In genomic region chr22:20083157-20083890, GRCh38 we compare ENCODE assay signal across 9 cellular contexts. TPM values are rescaled to one million over a fixed set of nuclear protein-coding genes. Genes with fewer than 3 reads are reported as not detected.
A peak's percentile ranks its signal among the peaks of the same experiment; 100 is the strongest.
DNase-seq lines count a peak whose midpoint lies in the region; ATAC-seq, FAIRE-seq and TF ChIP-seq lines count a peak whose summit lies in the region.
"Had no signal": no experiment of that assay in that cellular context is flagged by ENCODE, and none has a peak within 500 bp of the region (broad histone marks: within the 10 kb centered on the region; RNA-seq: fewer than 3 reads in every experiment).

No MANE protein-coding gene starts in this region.

- POLR2A ChIA-PET in GM12878 (lab: Charles Lee): interaction anchor here (0.8 kb wide), 1 partner anchor 34 kb away, joined by 3 read pairs; the partner anchor contains the start of gene TRMT2A

- H3K4me1 Mint-ChIP-seq in H9: peaks cover 37 to 50% of the 10 kb centered on the region in 2 experiments
- peaks cover 48 to 56% of the 10 kb centered on the region in 2 donors for H3K4me1 Mint-ChIP-seq in natural killer cell treated with Interleukin-12 subunit alpha and Interleukin-12 subunit beta and Interleukin-15 and Interleukin-18, amount 100 ng/mL, for 72 hours (ENCODE audit: low read depth in 2 of 2)

- no peak for TF ChIP-seq EP300 in GM12878 (IDR thresholded peaks at IDR 0.05; ENCODE audit: borderline replicate concordance in 1 of 2, control insufficient read depth in 1 of 2, low read depth in 2 of 2, low read length in 2 of 2)

- H3K36me3 ChIP-seq in GM12878 (ENCODE audit: control insufficient read depth in 2 of 2, insufficient read depth in 2 of 2, low read length in 1 of 2): peaks cover 11 to 15% of the 10 kb centered on the region in 2 experiments

- H3K4me3 ChIP-seq in GM12878: peak overlapping the region; percentile 32; the same call in 1 of the 2 replicates

- H3K9me3 Mint-ChIP-seq in H9: no peaks in the 10 kb centered on the region
- H3K9me3 Mint-ChIP-seq in natural killer cell treated with Interleukin-12 subunit alpha and Interleukin-12 subunit beta and Interleukin-15 and Interleukin-18, amount 100 ng/mL, for 72 hours: no peaks in the 10 kb centered on the region

- in situ Hi-C loops in GM12878 (cut with MboI): no loop called here

- no peak overlapping the region for H2BK20ac ChIP-seq in H9 (ENCODE audit: low read depth, low read length, poor library complexity, severe bottlenecking)

- H3K23ac ChIP-seq in H9 (ENCODE audit: insufficient read length, low read depth, low read length): no peak overlapping the region

- H3K27me3 ChIP-seq in H9 (ENCODE audit: insufficient read depth, low read length) (no peaks in the 10 kb centered on the region), GM12878 (replicated peaks in 1 of 2; ENCODE audit: control insufficient read depth in 2 of 2, insufficient read depth in 2 of 2, low read length in 1 of 2) (no peaks in the 10 kb centered on the region)

- peaks cover 29 to 56% (median 45%) of the 10 kb centered on the region in 3 experiments; a peak in 6 of 7 replicates for H3K36me3 Mint-ChIP-seq in H9 (ENCODE audit: insufficient read depth in 1 of 3, low read depth in 3 of 3)
- H3K36me3 Mint-ChIP-seq in natural killer cell treated with Interleukin-12 subunit alpha and Interleukin-12 subunit beta and Interleukin-15 and Interleukin-18, amount 100 ng/mL, for 72 hours: peaks cover 12% of the 10 kb centered on the region

- H3K4ac ChIP-seq in H9 (ENCODE audit: low read depth, low read length): no peak overlapping the region

- WGBS in H9 (ENCODE audit: extremely low coverage, insufficient read length, low lambda C conversion rate): no CpG with 5 or more reads among the region's 10 CpGs
- 93% methylated on average over 10 of the region's 10 CpGs for WGBS in GM12878 (ENCODE audit: insufficient coverage, insufficient replicate concordance, low lambda C conversion rate, missing lambda C conversion rate)

- SMC1A ChIA-PET in GM12878 (lab: Charles Lee; ENCODE audit: uncharacterized antibody, unreplicated experiment): no interaction called here

- no peak overlapping the region for H3K56ac ChIP-seq in H9 (ENCODE audit: insufficient read length, low read depth, low read length)

- H2BK12ac ChIP-seq in H9 (ENCODE audit: insufficient read length, low read depth, low read length): no peak overlapping the region

- no peak overlapping the region for H4K5ac ChIP-seq in H9 (ENCODE audit: insufficient read length, low read depth, low read length)

- no peak overlapping the region for H4K8ac ChIP-seq in H9 (replicated peaks; ENCODE audit: insufficient read length, low read depth, low read length)

- intact Hi-C loops in GM12878 (cut with micrococcal nuclease; ENCODE audit: unreplicated experiment): no loop called here

- no peak overlapping the region for H3K18ac ChIP-seq in H9 (ENCODE audit: insufficient read length, low read depth, low read length)

- H3K14ac ChIP-seq in H9 (ENCODE audit: insufficient read depth, low read length): no peak overlapping the region

- CTCF ChIA-PET in GM12878 (lab: Yijun Ruan, JAX): interaction anchor here (1.1 to 1.2 kb wide), 2 partner anchors 16 to 118 kb away, joined by 3 read pairs; no protein-coding TSS in a partner anchor

- H3K4me1 ChIP-seq in H9 (ENCODE audit: insufficient read depth, low read length) (peaks cover 2% of the 10 kb centered on the region; the same call in 1 of the 2 replicates), GM12878 (ENCODE audit: control insufficient read depth, insufficient read depth, low read length) (peaks cover 8% of the 10 kb centered on the region)

- H2AFZ ChIP-seq in H9 (ENCODE audit: low read length): no peak overlapping the region
- H2AFZ ChIP-seq in GM12878 (ENCODE audit: control insufficient read depth, low read depth, low read length): no peak overlapping the region

- H3K4me2 ChIP-seq in H9 (ENCODE audit: insufficient read depth, insufficient read length, low read length) (no peak overlapping the region), GM12878 (ENCODE audit: control insufficient read depth, insufficient read depth) (peak overlapping the region; percentile 46)

- DNase-seq in H9 (no peak), GM12878 (ENCODE audit: low read depth, low spot score) (no peak), RPMI8226 (no peak), NCI-H2081 (lab: John Stamatoyannopoulos, UW) (no peak)
- DNase-seq in natural killer cell treated with Interleukin-12 subunit alpha and Interleukin-12 subunit beta and Interleukin-15 and Interleukin-18, amount 100 ng/mL, for 72 hours (ENCODE audit: low spot score): peak; percentile 26
- DNase-seq: KBM-7 had no signal

- H3K9me3 ChIP-seq in H9 (ENCODE audit: control insufficient read depth, low read depth, low read length) (no peaks in the 10 kb centered on the region), GM12878 (replicated peaks; ENCODE audit: control insufficient read depth, insufficient read depth, low read length) (no peaks in the 10 kb centered on the region)

- peak overlapping the region; percentile 1 to 33; a peak in 2 of 5 replicates for H3K4me3 Mint-ChIP-seq in H9
- peak overlapping the region; percentile 87 for H3K4me3 Mint-ChIP-seq in natural killer cell treated with Interleukin-12 subunit alpha and Interleukin-12 subunit beta and Interleukin-15 and Interleukin-18, amount 100 ng/mL, for 72 hours

- H4K20me1 ChIP-seq in H9 (ENCODE audit: control insufficient read depth, insufficient read depth, insufficient read length) (peaks cover 6% of the 10 kb centered on the region), GM12878 (ENCODE audit: control insufficient read depth, insufficient read depth) (no peaks in the 10 kb centered on the region)

- H3K27ac ChIP-seq in C4-2B: peak overlapping the region; percentile 92
- no peak overlapping the region for H3K27ac ChIP-seq in H9 (ENCODE audit: insufficient read length, low read depth, low read length)
- H3K27ac ChIP-seq in GM12878 (ENCODE audit: control insufficient read depth, insufficient read depth): no peak overlapping the region

- no peak overlapping the region for H2AK5ac ChIP-seq in H9 (ENCODE audit: insufficient read length, low read length)

- no peak overlapping the region for H2BK120ac ChIP-seq in H9 (ENCODE audit: low read depth, low read length, poor library complexity, severe bottlenecking)

- ATAC-seq in GM12878 (no peak), GM18909 (IDR thresholded peaks at IDR 0.05; ENCODE audit: poor library complexity, unreplicated experiment) (no peak), HG03135 (IDR thresholded peaks at IDR 0.05; ENCODE audit: unreplicated experiment) (no peak)
- no peak for ATAC-seq in natural killer cell treated with Interleukin-12 subunit alpha and Interleukin-12 subunit beta and Interleukin-15 and Interleukin-18, amount 100 ng/mL, for 72 hours

- H3K23me2 ChIP-seq in H9 (ENCODE audit: insufficient read length, low read depth, low read length, poor library complexity, severe bottlenecking): peaks cover 8% of the 10 kb centered on the region

- H3K27ac Mint-ChIP-seq in H9: peak overlapping the region; percentile 21 to 89 (median 77); a peak in 4 of 7 replicates
- peak overlapping the region; percentile 22 to 42 for H3K27ac Mint-ChIP-seq in natural killer cell treated with Interleukin-12 subunit alpha and Interleukin-12 subunit beta and Interleukin-15 and Interleukin-18, amount 100 ng/mL, for 72 hours

- no TSS peak for BruUV-seq in GM12878 (replicated peaks; lab: Mats Ljungman, UMichigan)

- FAIRE-seq in GM12878 (lab: Jason Lieb, UNC): no peak

- H4K91ac ChIP-seq in H9 (ENCODE audit: insufficient read length, low read depth, low read length): no peak overlapping the region

- peaks cover 22% of the 10 kb centered on the region for H3K79me1 ChIP-seq in H9 (ENCODE audit: insufficient read depth, low read depth, low read length, poor library complexity, severe bottlenecking)

- TF ChIP-seq CTCF in C4-2B (conservative IDR thresholded peaks at IDR 0.05): no peak
- TF ChIP-seq CTCF in H9 (conservative IDR thresholded peaks at IDR 0.05): no peak
- TF ChIP-seq CTCF in GM12878 (IDR thresholded peaks at IDR 0.05 in 2 of 3, conservative IDR thresholded peaks at IDR 0.05 in 1 of 3; ENCODE audit: control insufficient read depth in 2 of 3, extremely low read depth in 1 of 3, insufficient read depth in 1 of 3, low read depth in 3 of 3, low read length in 3 of 3): no peak

- H3K9ac ChIP-seq in H9 (ENCODE audit: extremely low read depth, insufficient read length, low read length) (no peak overlapping the region), GM12878 (ENCODE audit: control insufficient read depth, insufficient read depth, low read length) (no peak overlapping the region)

- RAD21 ChIA-PET in GM12878 (lab: Charles Lee; ENCODE audit: unreplicated experiment): no interaction called here

- H3K79me2 ChIP-seq in H9 (ENCODE audit: insufficient read depth, low read length): peaks cover 35% of the 10 kb centered on the region
- peaks cover 57% of the 10 kb centered on the region for H3K79me2 ChIP-seq in GM12878 (ENCODE audit: control insufficient read depth, insufficient read depth, low read length)

- H2BK5ac ChIP-seq in H9 (ENCODE audit: insufficient read length, low read length): no peak overlapping the region

- H3K27me3 Mint-ChIP-seq in H9 (ENCODE audit: low read depth): no peaks in the 10 kb centered on the region
- no peaks in the 10 kb centered on the region for H3K27me3 Mint-ChIP-seq in natural killer cell treated with Interleukin-12 subunit alpha and Interleukin-12 subunit beta and Interleukin-15 and Interleukin-18, amount 100 ng/mL, for 72 hours

- TF ChIP-seq RAD21 in GM12878 (IDR thresholded peaks at IDR 0.05; ENCODE audit: insufficient read depth, low read depth, low read length): no peak

- no peak for TF ChIP-seq POLR2A in GM12878 (IDR thresholded peaks at IDR 0.05; ENCODE audit: low read depth, low read length)

- H3T11ph ChIP-seq in H9 (ENCODE audit: low read length): no peak overlapping the region

- no peak overlapping the region for H2BK15ac ChIP-seq in H9 (ENCODE audit: low read depth, low read length)

RNA-seq across cellular contexts. Expression of gene DGCR8, which starts 3.3 kb away (rescaled TPM):
- total RNA-seq in H9 (2021): 71.2 and 74.5 TPM in 2 replicates
- 62.1 and 88.0 TPM in 2 replicates for total RNA-seq in GM12878 (2013; cell fraction: nucleolus; rRNA removed)
- 24.1 and 28.5 TPM in 2 replicates for total RNA-seq in GM12878 (2014; rRNA removed)
- 15.4 and 17.3 TPM in 2 replicates for total RNA-seq in GM12878 (2014; rRNA removed; fragmentation: Illumina TruSeq; extraction: Trizol)
- 33.0 and 35.1 TPM in 2 replicates for total RNA-seq in GM12878 (2021)
- polyA plus RNA-seq in GM12878 (2011; ENCODE audit: low read depth): 10.6 TPM
- 15.0 and 17.1 TPM in 2 replicates for polyA plus RNA-seq in GM12878 (2011; rRNA removed)
- 18.7 and 20.5 TPM in 2 replicates for polyA plus RNA-seq in GM12878 (2011; cell fraction: cytosol; rRNA removed)
- 96.6 and 126 TPM in 2 replicates for polyA plus RNA-seq in GM12878 (2011; cell fraction: nucleus; rRNA removed)
- 13.6 and 18.8 TPM in 2 replicates for polyA plus RNA-seq in GM12878 (2012)
- polyA plus RNA-seq in GM12878 (2014; fragmentation: Illumina TruSeq; extraction: Trizol): 14.1 and 17.9 TPM in 2 replicates
- 1 to 10 TPM; 1.2 to 2.5 TPM for polyA plus RNA-seq in GM12878 (2014; fragmentation: Nextera tagmentation; extraction: Ambion mirVana)
- 27.8 and 29.7 TPM in 2 replicates for polyA plus RNA-seq in GM12878 (2014; rRNA removed)
- polyA plus RNA-seq in GM12878 (2016; fragmentation: Nextera tagmentation; extraction: Ambion mirVana): 10 to 100 TPM; 12.9 to 16.9 TPM
- polyA minus RNA-seq in GM12878 (2011; rRNA and poly(A)+ RNA removed): 18.9 and 21.9 TPM in 2 replicates
- polyA minus RNA-seq in GM12878 (2011; cell fraction: cytosol; rRNA and poly(A)+ RNA removed): 7.9 and 8.5 TPM in 2 replicates
- 18.7 and 34.8 TPM in 2 replicates for polyA minus RNA-seq in GM12878 (2011; cell fraction: nucleus; rRNA and poly(A)+ RNA removed)
- total RNA-seq in natural killer cell treated with Interleukin-12 subunit alpha and Interleukin-12 subunit beta and Interleukin-15 and Interleukin-18, amount 100 ng/mL, for 72 hours: 10 to 100 TPM; 60.1 to 89.5 TPM

RNA-seq across cellular contexts. Expression of gene RANBP1, which starts 32.6 kb away (rescaled TPM):
- total RNA-seq in H9 (2021): 522 and 531 TPM in 2 replicates
- total RNA-seq in GM12878 (2013; cell fraction: nucleolus; rRNA removed): 74.7 and 76.8 TPM in 2 replicates
- 415 and 441 TPM in 2 replicates for total RNA-seq in GM12878 (2014; rRNA removed)
- total RNA-seq in GM12878 (2014; rRNA removed; fragmentation: Illumina TruSeq; extraction: Trizol): 365 and 396 TPM in 2 replicates
- 378 and 379 TPM in 2 replicates for total RNA-seq in GM12878 (2021)
- polyA plus RNA-seq in GM12878 (2011; ENCODE audit: low read depth): 113 TPM
- polyA plus RNA-seq in GM12878 (2011; rRNA removed): 207 and 270 TPM in 2 replicates
- polyA plus RNA-seq in GM12878 (2011; cell fraction: cytosol; rRNA removed): 417 and 421 TPM in 2 replicates
- polyA plus RNA-seq in GM12878 (2011; cell fraction: nucleus; rRNA removed): 245 and 344 TPM in 2 replicates
- 160 and 180 TPM in 2 replicates for polyA plus RNA-seq in GM12878 (2012)
- polyA plus RNA-seq in GM12878 (2014; fragmentation: Illumina TruSeq; extraction: Trizol): 301 and 393 TPM in 2 replicates
- polyA plus RNA-seq in GM12878 (2014; fragmentation: Nextera tagmentation; extraction: Ambion mirVana): 100 to 1,000 TPM in 1 of 2 experiments, 10 to 100 TPM in 1; 55.3 to 137 TPM
- polyA plus RNA-seq in GM12878 (2014; rRNA removed): 512 and 514 TPM in 2 replicates
- 100 to 1,000 TPM; 800 to 808 TPM for polyA plus RNA-seq in GM12878 (2016; fragmentation: Nextera tagmentation; extraction: Ambion mirVana)
- polyA minus RNA-seq in GM12878 (2011; rRNA and poly(A)+ RNA removed): 168 and 187 TPM in 2 replicates
- polyA minus RNA-seq in GM12878 (2011; cell fraction: cytosol; rRNA and poly(A)+ RNA removed): 103 and 116 TPM in 2 replicates
- 36.8 and 71.0 TPM in 2 replicates for polyA minus RNA-seq in GM12878 (2011; cell fraction: nucleus; rRNA and poly(A)+ RNA removed)
- 100 to 1,000 TPM; 236 to 499 TPM for total RNA-seq in natural killer cell treated with Interleukin-12 subunit alpha and Interleukin-12 subunit beta and Interleukin-15 and Interleukin-18, amount 100 ng/mL, for 72 hours

RNA-seq across cellular contexts. Expression of gene TRMT2A, which starts 33.7 kb away (rescaled TPM):
- 58.2 and 65.0 TPM in 2 replicates for total RNA-seq in H9 (2021)
- total RNA-seq in GM12878 (2013; cell fraction: nucleolus; rRNA removed): 84.7 and 99.7 TPM in 2 replicates
- total RNA-seq in GM12878 (2014; rRNA removed): 81.0 and 88.7 TPM in 2 replicates
- total RNA-seq in GM12878 (2014; rRNA removed; fragmentation: Illumina TruSeq; extraction: Trizol): 38.3 and 44.1 TPM in 2 replicates
- 81.2 and 94.6 TPM in 2 replicates for total RNA-seq in GM12878 (2021)
- polyA plus RNA-seq in GM12878 (2011; ENCODE audit: low read depth): 49.3 TPM
- 12.5 and 22.9 TPM in 2 replicates for polyA plus RNA-seq in GM12878 (2011; rRNA removed)
- 36.7 and 60.9 TPM in 2 replicates for polyA plus RNA-seq in GM12878 (2011; cell fraction: cytosol; rRNA removed)
- polyA plus RNA-seq in GM12878 (2011; cell fraction: nucleus; rRNA removed): 293 and 316 TPM in 2 replicates
- 56.3 and 73.5 TPM in 2 replicates for polyA plus RNA-seq in GM12878 (2012)
- polyA plus RNA-seq in GM12878 (2014; fragmentation: Illumina TruSeq; extraction: Trizol): 10.6 and 30.7 TPM in 2 replicates
- 1 to 10 TPM in 1 of 2 experiments, under 1 TPM in 1; 0.29 to 4.8 TPM for polyA plus RNA-seq in GM12878 (2014; fragmentation: Nextera tagmentation; extraction: Ambion mirVana)
- polyA plus RNA-seq in GM12878 (2014; rRNA removed): 97.0 and 114 TPM in 2 replicates
- polyA plus RNA-seq in GM12878 (2016; fragmentation: Nextera tagmentation; extraction: Ambion mirVana): 10 to 100 TPM; 71.7 to 87.3 TPM
- polyA minus RNA-seq in GM12878 (2011; rRNA and poly(A)+ RNA removed): 28.7 and 53.2 TPM in 2 replicates
- polyA minus RNA-seq in GM12878 (2011; cell fraction: cytosol; rRNA and poly(A)+ RNA removed): 24.7 and 24.9 TPM in 2 replicates
- polyA minus RNA-seq in GM12878 (2011; cell fraction: nucleus; rRNA and poly(A)+ RNA removed): 62.1 and 105 TPM in 2 replicates
- 100 to 1,000 TPM; 107 to 166 TPM for total RNA-seq in natural killer cell treated with Interleukin-12 subunit alpha and Interleukin-12 subunit beta and Interleukin-15 and Interleukin-18, amount 100 ng/mL, for 72 hours

RNA-seq across cellular contexts. Expression of gene ZDHHC8, which starts 48.3 kb away (rescaled TPM):
- 47.3 and 51.7 TPM in 2 replicates for total RNA-seq in H9 (2021)
- 17.6 and 19.0 TPM in 2 replicates for total RNA-seq in GM12878 (2013; cell fraction: nucleolus; rRNA removed)
- 8.8 and 11.7 TPM in 2 replicates for total RNA-seq in GM12878 (2014; rRNA removed)
- 3.9 and 4.7 TPM in 2 replicates for total RNA-seq in GM12878 (2014; rRNA removed; fragmentation: Illumina TruSeq; extraction: Trizol)
- total RNA-seq in GM12878 (2021): 42.1 and 46.3 TPM in 2 replicates
- 4.9 TPM for polyA plus RNA-seq in GM12878 (2011; ENCODE audit: low read depth)
- 4.2 and 6.7 TPM in 2 replicates for polyA plus RNA-seq in GM12878 (2011; rRNA removed)
- polyA plus RNA-seq in GM12878 (2011; cell fraction: cytosol; rRNA removed): 10.4 and 14.3 TPM in 2 replicates
- 150 and 193 TPM in 2 replicates for polyA plus RNA-seq in GM12878 (2011; cell fraction: nucleus; rRNA removed)
- polyA plus RNA-seq in GM12878 (2012): 18.1 and 18.5 TPM in 2 replicates
- 4.5 and 9.4 TPM in 2 replicates for polyA plus RNA-seq in GM12878 (2014; fragmentation: Illumina TruSeq; extraction: Trizol)
- polyA plus RNA-seq in GM12878 (2014; fragmentation: Nextera tagmentation; extraction: Ambion mirVana): under 1 TPM; 0.03 to 0.13 TPM
- polyA plus RNA-seq in GM12878 (2014; rRNA removed): 42.4 and 48.7 TPM in 2 replicates
- 1 to 10 TPM; 2.2 to 2.6 TPM for polyA plus RNA-seq in GM12878 (2016; fragmentation: Nextera tagmentation; extraction: Ambion mirVana)
- 3.5 and 8.1 TPM in 2 replicates for polyA minus RNA-seq in GM12878 (2011; rRNA and poly(A)+ RNA removed)
- 4.3 and 6.0 TPM in 2 replicates for polyA minus RNA-seq in GM12878 (2011; cell fraction: cytosol; rRNA and poly(A)+ RNA removed)
- 8.5 and 10.9 TPM in 2 replicates for polyA minus RNA-seq in GM12878 (2011; cell fraction: nucleus; rRNA and poly(A)+ RNA removed)
- 100 to 1,000 TPM in 1 of 2 donors, 10 to 100 TPM in 1; 53.9 to 124 TPM for total RNA-seq in natural killer cell treated with Interleukin-12 subunit alpha and Interleukin-12 subunit beta and Interleukin-15 and Interleukin-18, amount 100 ng/mL, for 72 hours
